8 cellular contexts compared by ENCODE assay signal in genomic region chr13:20943519-20944012, GRCh38. TPM values are rescaled to one million over a fixed set of nuclear protein-coding genes. Genes with fewer than 3 reads are reported as not detected.
DNase-seq lines count a peak whose midpoint lies in the region; ATAC-seq and TF ChIP-seq lines count a peak whose summit lies in the region.

No MANE protein-coding gene starts in this region.

- H3K27ac ChIP-seq in duodenal mucosa (ENCODE audit: low read depth, low read length) (peak overlapping the region; percentile 23), lower lobe of right lung (peak overlapping the region; percentile 54)

- intact Hi-C loops in lower lobe of right lung (cut with DNase I), result no loop called here

- ATAC-seq in HG03039 (IDR thresholded peaks at IDR 0.05; ENCODE audit: unreplicated experiment), result peak; percentile 61
- ATAC-seq in lower lobe of right lung, result peak; percentile 95
- no peak for ATAC-seq in GM21717 (IDR thresholded peaks at IDR 0.05; ENCODE audit: unreplicated experiment)

- peak; percentile 95 for TF ChIP-seq CTCF in lower lobe of right lung (IDR thresholded peaks at IDR 0.05)

- peak overlapping the region; percentile 20 to 53 for H3K4me3 ChIP-seq in duodenal mucosa (ENCODE audit: low read depth in 1 of 2, low read length in 2 of 2)
- no peak overlapping the region for H3K4me3 ChIP-seq in lower lobe of right lung

- H3K36me3 ChIP-seq in duodenal mucosa (ENCODE audit: control insufficient read depth in 1 of 2, insufficient read depth in 2 of 2, low read length in 2 of 2) (no peaks in the 10 kb centered on the region), lower lobe of right lung (no peaks in the 10 kb centered on the region)

- H3K9ac ChIP-seq in duodenal mucosa (ENCODE audit: low read depth in 1 of 2, low read length in 2 of 2), result no peak overlapping the region

- H3K4me1 ChIP-seq in duodenal mucosa (ENCODE audit: control insufficient read depth in 1 of 2, insufficient read depth in 2 of 2, low read length in 2 of 2), result peaks cover 10 to 13% of the 10 kb centered on the region in 2 donors
- H3K4me1 ChIP-seq in lower lobe of right lung, result peaks cover 8% of the 10 kb centered on the region

- H3K27me3 ChIP-seq in duodenal mucosa (ENCODE audit: control insufficient read depth in 1 of 2, insufficient read depth in 2 of 2, low read length in 2 of 2) (no peaks in the 10 kb centered on the region), lower lobe of right lung (ENCODE audit: low read depth) (peaks cover 5% of the 10 kb centered on the region)

- DNase-seq in GF-D8 (lab: John Stamatoyannopoulos, UW) (peak; percentile 83), NCI-H774 (lab: John Stamatoyannopoulos, UW) (peak; percentile 42), lower lobe of right lung (peak; percentile 88)
- DNase-seq in activated CD4-positive, alpha-beta T cell treated with anti-CD3 and anti-CD28 coated beads, Interleukin-2, amount 50 U/mL, for 4 hours, result peak; percentile 35 to 46
- DNase-seq in stimulated activated CD4-positive, alpha-beta T cell treated with anti-CD3 and anti-CD28 coated beads, Interleukin-4, amount 100 ng/mL, for 4 hours, result peak; percentile 43 to 54

- H3K9me3 ChIP-seq in duodenal mucosa (ENCODE audit: control insufficient read depth in 1 of 2, low read length in 2 of 2) (no peaks in the 10 kb centered on the region), lower lobe of right lung (no peaks in the 10 kb centered on the region)

RNA-seq across cellular contexts. Expression of gene XPO4, which starts 41.0 kb away (rescaled TPM):
- total RNA-seq in lower lobe of right lung, result 17.1 TPM
